In the genomic region with DNA sequence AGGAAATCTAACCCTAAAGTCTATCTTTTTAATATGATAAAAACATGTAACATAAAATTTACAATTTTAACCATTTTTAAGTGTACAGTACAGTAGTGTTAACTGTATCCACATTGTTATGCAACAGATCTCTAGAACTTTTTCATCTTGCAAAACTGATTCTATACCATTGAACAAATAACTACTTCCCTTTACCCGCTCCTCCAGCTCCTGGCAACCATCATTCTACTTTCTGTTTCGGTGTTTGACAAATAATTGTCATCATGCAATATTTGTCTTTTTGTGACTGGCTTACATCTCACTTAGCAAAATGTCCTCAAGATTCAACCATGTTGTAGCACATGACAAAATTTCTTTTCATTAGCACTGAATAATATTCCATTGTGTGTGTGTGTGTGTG, we compare ENCODE assay signal across 15 cellular contexts.
DNase-seq lines count a peak whose midpoint lies in the region; ATAC-seq lines count a peak whose summit lies in the region.
"Had no signal": no experiment of that assay in that cellular context is flagged by ENCODE, and none has a peak within 500 bp of the region (broad histone marks: within the 10 kb centered on the region; RNA-seq: fewer than 3 reads in every experiment).

No MANE protein-coding gene starts in this region.

- DNase-seq in SKM-1 (lab: John Stamatoyannopoulos, UW; ENCODE audit: unreplicated experiment) (peak; percentile 5), SKM-1 treated with dmso at 0.1 percent for 144 hours (lab: John Stamatoyannopoulos, UW; ENCODE audit: unreplicated experiment) (no peak), MV-4-11 (lab: John Stamatoyannopoulos, UW) (peak; percentile 87), OCI-M1 (lab: John Stamatoyannopoulos, UW) (peak; percentile 76), NCI-H1694 (lab: John Stamatoyannopoulos, UW) (no peak), HCEC 1CT (no peak)
- DNase-seq: COR-L47, IMR-90, NCI-H1105, NCI-H187, NCI-H446, NCI-H82, PC-9 had no signal

- ATAC-seq in GM21447 (IDR thresholded peaks at IDR 0.05; ENCODE audit: unreplicated experiment) (no peak), GM18870 (IDR thresholded peaks at IDR 0.05; ENCODE audit: unreplicated experiment) (no peak)

Comparison
In these comparisons a context has a peak if more than half of its experiments do, and no peak if none do; other contexts are left out.
1. DNase-seq: peak in SKM-1 (single experiment), MV-4-11 (single experiment) and OCI-M1 (single experiment); none in SKM-1 treated with dmso at 0.1 percent for 144 hours (single experiment), NCI-H1694 (single experiment) and HCEC 1CT (single experiment).